ENCODE assay signal across 10 cellular contexts in the genomic region with DNA sequence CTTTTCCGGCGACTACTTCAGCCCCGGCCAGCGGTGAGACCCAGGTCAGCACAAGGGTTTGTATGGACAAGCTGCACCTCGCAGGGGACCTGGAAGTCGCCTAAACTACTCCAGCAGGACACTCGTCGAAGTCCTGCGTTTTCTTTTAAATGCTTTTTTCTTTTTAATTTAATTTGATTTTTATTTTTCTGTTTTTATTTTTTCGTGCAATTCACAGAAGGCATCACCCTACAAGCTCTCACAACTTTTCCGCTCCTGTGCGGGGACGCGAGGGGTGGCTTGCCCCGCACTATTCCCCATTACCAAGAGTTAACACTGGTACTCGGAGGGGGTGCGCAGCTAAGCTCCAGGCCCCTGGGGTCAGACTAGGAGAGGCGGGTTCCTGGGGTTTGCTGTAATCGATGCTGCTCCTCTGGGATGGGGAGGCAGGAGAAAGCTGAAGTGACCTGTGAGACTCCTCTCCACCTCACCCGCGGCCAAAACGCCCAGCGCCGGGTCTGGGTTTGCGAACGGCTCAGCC. TPM values are rescaled to one million over a fixed set of nuclear protein-coding genes. Genes with fewer than 3 reads are reported as not detected.
A peak's percentile ranks its signal among the peaks of the same experiment; 100 is the strongest.
DNase-seq lines count a peak whose midpoint lies in the region; FAIRE-seq and TF ChIP-seq lines count a peak whose summit lies in the region.
"Had no signal": no experiment of that assay in that cellular context is flagged by ENCODE, and none has a peak within 500 bp of the region (broad histone marks: within the 10 kb centered on the region; RNA-seq: fewer than 3 reads in every experiment).

No MANE protein-coding gene starts in this region.

- H4K8ac ChIP-seq in H9 (replicated peaks; ENCODE audit: insufficient read length, low read depth, low read length): no peak overlapping the region

- peaks cover 30% of the 10 kb centered on the region for H3K23me2 ChIP-seq in H9 (ENCODE audit: insufficient read length, low read depth, low read length, poor library complexity, severe bottlenecking)

- H3K14ac ChIP-seq in H9 (ENCODE audit: insufficient read depth, low read length): peak overlapping the region; percentile 81

- no peak overlapping the region for H2BK5ac ChIP-seq in H9 (ENCODE audit: insufficient read length, low read length)

- H3K27ac ChIP-seq in H9 (ENCODE audit: insufficient read length, low read depth, low read length) (no peak overlapping the region), smooth muscle cell (ENCODE audit: low read depth) (peak overlapping the region; percentile 58)

- H3K4me1 Mint-ChIP-seq in H9: peaks cover 24 to 32% of the 10 kb centered on the region in 2 experiments

- peaks cover 0 to 2% (median 0%) of the 10 kb centered on the region in 3 experiments; a peak in 3 of 7 replicates for H3K36me3 Mint-ChIP-seq in H9 (ENCODE audit: insufficient read depth in 1 of 3, low read depth in 3 of 3)

- H3K4me3 ChIP-seq in bronchial epithelial cell (ENCODE audit: low read depth, low read length): peak overlapping the region; percentile 46
- peak overlapping the region; percentile 76 for H3K4me3 ChIP-seq in kidney epithelial cell (ENCODE audit: low read depth, low read length)
- H3K4me3 ChIP-seq in smooth muscle cell: peak overlapping the region; percentile 78

- no peak overlapping the region for H2BK120ac ChIP-seq in H9 (ENCODE audit: low read depth, low read length, poor library complexity, severe bottlenecking)

- no peak overlapping the region for H2AFZ ChIP-seq in H9 (ENCODE audit: low read length)
- H2AFZ ChIP-seq in smooth muscle cell (ENCODE audit: low read depth): peak overlapping the region; percentile 96

- H2BK12ac ChIP-seq in H9 (ENCODE audit: insufficient read length, low read depth, low read length): no peak overlapping the region

- peak overlapping the region; percentile 76 for H3K9ac ChIP-seq in H9 (ENCODE audit: extremely low read depth, insufficient read length, low read length)
- peak overlapping the region; percentile 46 for H3K9ac ChIP-seq in smooth muscle cell (ENCODE audit: low read depth)

- H3K56ac ChIP-seq in H9 (ENCODE audit: insufficient read length, low read depth, low read length): no peak overlapping the region

- no peak overlapping the region for H2BK20ac ChIP-seq in H9 (ENCODE audit: low read depth, low read length, poor library complexity, severe bottlenecking)

- no peaks in the 10 kb centered on the region for H3K9me3 ChIP-seq in H9 (ENCODE audit: control insufficient read depth, low read depth, low read length)
- H3K9me3 ChIP-seq in smooth muscle cell (replicated peaks; ENCODE audit: low read depth): no peaks in the 10 kb centered on the region

- no peak overlapping the region; a peak in 1 of 7 replicates for H3K27ac Mint-ChIP-seq in H9

- no peak overlapping the region for H2BK15ac ChIP-seq in H9 (ENCODE audit: low read depth, low read length)

- no peak overlapping the region for H3T11ph ChIP-seq in H9 (ENCODE audit: low read length)

- H4K91ac ChIP-seq in H9 (ENCODE audit: insufficient read length, low read depth, low read length): no peak overlapping the region

- TF ChIP-seq CTCF in H9 (conservative IDR thresholded peaks at IDR 0.05) (no peak; the same call in 2 of the 3 replicates), bronchial epithelial cell (IDR thresholded peaks at IDR 0.05; ENCODE audit: insufficient read depth, low read length, severe bottlenecking) (no peak), kidney epithelial cell (IDR thresholded peaks at IDR 0.05; ENCODE audit: insufficient read depth, low read length, poor library complexity, severe bottlenecking) (no peak), smooth muscle cell (IDR thresholded peaks at IDR 0.05; ENCODE audit: borderline replicate concordance, insufficient read depth, poor library complexity, severe bottlenecking) (no peak), GM10266 (IDR thresholded peaks at IDR 0.05; ENCODE audit: control insufficient read depth, insufficient read depth, low read depth, missing control alignments) (no peak)

- H3K36me3 ChIP-seq in bronchial epithelial cell (ENCODE audit: control insufficient read depth, insufficient read depth, low read length): no peaks in the 10 kb centered on the region
- H3K36me3 ChIP-seq in kidney epithelial cell (ENCODE audit: control insufficient read depth, insufficient read depth, low read length): no peaks in the 10 kb centered on the region
- no peaks in the 10 kb centered on the region for H3K36me3 ChIP-seq in smooth muscle cell (ENCODE audit: low read depth)

- peaks cover 4% of the 10 kb centered on the region; the same call in 1 of the 2 replicates for H3K79me2 ChIP-seq in H9 (ENCODE audit: insufficient read depth, low read length)
- H3K79me2 ChIP-seq in smooth muscle cell (ENCODE audit: low read depth): peaks cover 24% of the 10 kb centered on the region

- H3K4me3 Mint-ChIP-seq in H9: peak overlapping the region; percentile 97

- DNase-seq in H9: peak; percentile 38
- no peak for DNase-seq in bronchial epithelial cell (ENCODE audit: low read depth)
- DNase-seq in kidney epithelial cell (ENCODE audit: low read depth): no peak
- DNase-seq in smooth muscle cell (lab: John Stamatoyannopoulos, UW; ENCODE audit: unreplicated experiment): peak; percentile 20
- DNase-seq in SIG-M5 (lab: John Stamatoyannopoulos, UW): no peak
- DNase-seq in GM10266 (ENCODE audit: extremely low spot score): no peak
- no peak for DNase-seq in NAMALWA (ENCODE audit: low spot score)
- DNase-seq in NCI-H524 treated with DMSO at 0.1 percent for 48 hours (lab: John Stamatoyannopoulos, UW): no peak
- DNase-seq: GDM1 had no signal

- H3K23ac ChIP-seq in H9 (ENCODE audit: insufficient read length, low read depth, low read length): no peak overlapping the region

- no peak overlapping the region for H2AK5ac ChIP-seq in H9 (ENCODE audit: insufficient read length, low read length)

- H3K9me3 Mint-ChIP-seq in H9: no peaks in the 10 kb centered on the region; a peak in 1 of 5 replicates

- no peaks in the 10 kb centered on the region for H3F3A ChIP-seq in smooth muscle cell (ENCODE audit: low read depth)

- H4K20me1 ChIP-seq in H9 (ENCODE audit: control insufficient read depth, insufficient read depth, insufficient read length) (no peaks in the 10 kb centered on the region), smooth muscle cell (ENCODE audit: low read depth) (no peaks in the 10 kb centered on the region)

- no peak for FAIRE-seq in bronchial epithelial cell (lab: Jason Lieb, UNC)
- FAIRE-seq: colon had no signal

- no peaks in the 10 kb centered on the region for H3K79me1 ChIP-seq in H9 (ENCODE audit: insufficient read depth, low read depth, low read length, poor library complexity, severe bottlenecking)

- no peak overlapping the region for H4K5ac ChIP-seq in H9 (ENCODE audit: insufficient read length, low read depth, low read length)

- H3K27me3 ChIP-seq in H9 (ENCODE audit: insufficient read depth, low read length) (no peaks in the 10 kb centered on the region), bronchial epithelial cell (ENCODE audit: control insufficient read depth, insufficient read depth, low read length) (peaks cover 14% of the 10 kb centered on the region), kidney epithelial cell (ENCODE audit: control insufficient read depth, insufficient read depth, low read length) (no peaks in the 10 kb centered on the region), smooth muscle cell (ENCODE audit: low read depth) (no peaks in the 10 kb centered on the region)

- H3K4me1 ChIP-seq in H9 (ENCODE audit: insufficient read depth, low read length): no peaks in the 10 kb centered on the region
- H3K4me1 ChIP-seq in smooth muscle cell (ENCODE audit: low read depth): peaks cover 25% of the 10 kb centered on the region

- no peak overlapping the region for H3K4ac ChIP-seq in H9 (ENCODE audit: low read depth, low read length)

- H3K4me2 ChIP-seq in H9 (ENCODE audit: insufficient read depth, insufficient read length, low read length) (peak overlapping the region; percentile 89), smooth muscle cell (peak overlapping the region; percentile 98)

- no CpG with 5 or more reads among the region's 26 CpGs for WGBS in H9 (ENCODE audit: extremely low coverage, insufficient read length, low lambda C conversion rate)
- WGBS in smooth muscle cell (ENCODE audit: low lambda C conversion rate): 2% methylated on average over 26 of the region's 26 CpGs

- H3K27me3 Mint-ChIP-seq in H9 (ENCODE audit: low read depth): no peaks in the 10 kb centered on the region

- peak overlapping the region; percentile 31 for H3K18ac ChIP-seq in H9 (ENCODE audit: insufficient read length, low read depth, low read length)

RNA-seq across cellular contexts. Expression of gene EDIL3, which starts 1.3 kb away (rescaled TPM):
- 61.0 and 61.9 TPM in 2 replicates for total RNA-seq in H9 (2021)
- total RNA-seq in bronchial epithelial cell: 0.26 and 1.1 TPM in 2 replicates
- total RNA-seq in kidney epithelial cell: 41.7 and 42.0 TPM in 2 replicates
- total RNA-seq in smooth muscle cell: 119 and 180 TPM in 2 replicates
- polyA plus RNA-seq in smooth muscle cell: 62.5 and 98.4 TPM in 2 replicates

Comparison
In these comparisons a context has a peak if more than half of its experiments do, and no peak if none do; other contexts are left out.
1. DNase-seq: peak in H9 (single experiment) and smooth muscle cell (single experiment); none in bronchial epithelial cell (single experiment), kidney epithelial cell (single experiment), SIG-M5 (single experiment), GM10266 (single experiment), NAMALWA (single experiment) and NCI-H524 treated with DMSO at 0.1 percent for 48 hours (single experiment).
2. RNA of gene EDIL3, which starts 1.3 kb away (total RNA-seq): 119 to 180 TPM in smooth muscle cell, 61.0 to 61.9 TPM in H9 and 41.7 to 42.0 TPM in kidney epithelial cell; 0.26 to 1.1 TPM in bronchial epithelial cell; every median in the first group is over 10 times any median in the second.
3. Peak in every context shown above with its lines, with median percentiles within 50 percentile points of each other: H3K4me3 ChIP-seq.